8 cellular contexts compared by ENCODE assay signal in genomic region chr15:74783808-74784175, GRCh38. TPM values are rescaled to one million over a fixed set of nuclear protein-coding genes. Genes with fewer than 3 reads are reported as not detected.
A peak's percentile ranks its signal among the peaks of the same experiment; 100 is the strongest.
DNase-seq lines count a peak whose midpoint lies in the region; ATAC-seq and TF ChIP-seq lines count a peak whose summit lies in the region.

No MANE protein-coding gene starts in this region.

- no peaks in the 10 kb centered on the region for H3K9me3 Mint-ChIP-seq in activated naive CD4-positive, alpha-beta T cell treated with anti-CD3 and anti-CD28 coated beads, Interleukin-2, amount 50 U/mL, for 24 hours
- H3K9me3 Mint-ChIP-seq in activated naive CD8-positive, alpha-beta T cell treated with anti-CD3 and anti-CD28 coated beads, Interleukin-2, amount 50 U/mL, for 24 hours, result no peaks in the 10 kb centered on the region
- H3K9me3 Mint-ChIP-seq in memory B cell, result no peaks in the 10 kb centered on the region

- H3K27ac Mint-ChIP-seq in activated naive CD4-positive, alpha-beta T cell treated with anti-CD3 and anti-CD28 coated beads, Interleukin-2, amount 50 U/mL, for 24 hours, result peak overlapping the region; percentile 94
- H3K27ac Mint-ChIP-seq in activated naive CD8-positive, alpha-beta T cell treated with anti-CD3 and anti-CD28 coated beads, Interleukin-2, amount 50 U/mL, for 24 hours, result peak overlapping the region; percentile 99
- peak overlapping the region; percentile 96 for H3K27ac Mint-ChIP-seq in memory B cell

- no peaks in the 10 kb centered on the region for H3K36me3 ChIP-seq in upper lobe of right lung

- ATAC-seq in activated naive CD8-positive, alpha-beta T cell treated with anti-CD3 and anti-CD28 coated beads, Interleukin-2, amount 50 U/mL, for 24 hours, result no peak
- ATAC-seq in memory B cell (ENCODE audit: low read depth) (no peak), upper lobe of right lung (no peak), GM21367 (IDR thresholded peaks at IDR 0.05; ENCODE audit: unreplicated experiment) (no peak)

- peak overlapping the region; percentile 78 for H3K27ac ChIP-seq in upper lobe of right lung

- no peak for TF ChIP-seq CTCF in upper lobe of right lung (IDR thresholded peaks at IDR 0.05)

- H3K4me1 Mint-ChIP-seq in activated naive CD4-positive, alpha-beta T cell treated with anti-CD3 and anti-CD28 coated beads, Interleukin-2, amount 50 U/mL, for 24 hours, result peaks cover 66% of the 10 kb centered on the region
- peaks cover 65% of the 10 kb centered on the region for H3K4me1 Mint-ChIP-seq in activated naive CD8-positive, alpha-beta T cell treated with anti-CD3 and anti-CD28 coated beads, Interleukin-2, amount 50 U/mL, for 24 hours
- peaks cover 61% of the 10 kb centered on the region for H3K4me1 Mint-ChIP-seq in memory B cell

- DNase-seq in activated naive CD4-positive, alpha-beta T cell treated with Interleukin-2 at 50 U/mL for 16 hours, result no peak
- DNase-seq in activated naive CD8-positive, alpha-beta T cell treated with anti-CD3 and anti-CD28 coated beads, Interleukin-2, amount 50 U/mL, for 24 hours, result no peak
- no peak for DNase-seq in memory B cell (ENCODE audit: low spot score in 2 of 2)
- no peak for DNase-seq in upper lobe of right lung
- no peak for DNase-seq in NK-92 (lab: John Stamatoyannopoulos, UW; ENCODE audit: unreplicated experiment)
- DNase-seq in NCI-H2196 treated with DMSO at 0.1 percent for 48 hours (lab: John Stamatoyannopoulos, UW; ENCODE audit: unreplicated experiment), result no peak

- H3K27me3 Mint-ChIP-seq in activated naive CD4-positive, alpha-beta T cell treated with anti-CD3 and anti-CD28 coated beads, Interleukin-2, amount 50 U/mL, for 24 hours, result no peaks in the 10 kb centered on the region
- H3K27me3 Mint-ChIP-seq in activated naive CD8-positive, alpha-beta T cell treated with anti-CD3 and anti-CD28 coated beads, Interleukin-2, amount 50 U/mL, for 24 hours, result no peaks in the 10 kb centered on the region
- no peaks in the 10 kb centered on the region for H3K27me3 Mint-ChIP-seq in memory B cell

- H3K4me1 ChIP-seq in upper lobe of right lung, result peaks cover 72% of the 10 kb centered on the region

- peak overlapping the region; percentile 80 for H3K4me3 ChIP-seq in upper lobe of right lung

- peak overlapping the region; percentile 91 for H3K4me3 Mint-ChIP-seq in activated naive CD4-positive, alpha-beta T cell treated with anti-CD3 and anti-CD28 coated beads, Interleukin-2, amount 50 U/mL, for 24 hours
- peak overlapping the region; percentile 95 for H3K4me3 Mint-ChIP-seq in activated naive CD8-positive, alpha-beta T cell treated with anti-CD3 and anti-CD28 coated beads, Interleukin-2, amount 50 U/mL, for 24 hours
- H3K4me3 Mint-ChIP-seq in memory B cell, result peak overlapping the region; percentile 99

- intact Hi-C loops in upper lobe of right lung (cut with DNase I), result no loop called here

- H3K36me3 Mint-ChIP-seq in activated naive CD4-positive, alpha-beta T cell treated with anti-CD3 and anti-CD28 coated beads, Interleukin-2, amount 50 U/mL, for 24 hours, result peaks cover 18% of the 10 kb centered on the region
- peaks cover 44% of the 10 kb centered on the region for H3K36me3 Mint-ChIP-seq in activated naive CD8-positive, alpha-beta T cell treated with anti-CD3 and anti-CD28 coated beads, Interleukin-2, amount 50 U/mL, for 24 hours (ENCODE audit: low read depth)
- peaks cover 7% of the 10 kb centered on the region for H3K36me3 Mint-ChIP-seq in memory B cell

- no peaks in the 10 kb centered on the region for H3K27me3 ChIP-seq in upper lobe of right lung

- H3K9me3 ChIP-seq in upper lobe of right lung, result no peaks in the 10 kb centered on the region

RNA-seq across cellular contexts. Expression of gene CSK, which starts 1.9 kb away (rescaled TPM):
- 65.6 TPM for total RNA-seq in upper lobe of right lung

RNA-seq across cellular contexts. Expression of gene LMAN1L, which starts 28.8 kb away (rescaled TPM):
- total RNA-seq in upper lobe of right lung, result not detected

RNA-seq across cellular contexts. Expression of gene CYP1A2, which starts 35.1 kb away (rescaled TPM):
- 0.32 TPM for total RNA-seq in upper lobe of right lung

RNA-seq across cellular contexts. Expression of gene CPLX3, which starts 42.6 kb away (rescaled TPM):
- total RNA-seq in upper lobe of right lung, result not detected

RNA-seq across cellular contexts. Expression of gene CYP1A1, which starts 58.5 kb away (rescaled TPM):
- 2.4 TPM for total RNA-seq in upper lobe of right lung
